Comparison of ENCODE assay signal across 14 cellular contexts in the genomic region with DNA sequence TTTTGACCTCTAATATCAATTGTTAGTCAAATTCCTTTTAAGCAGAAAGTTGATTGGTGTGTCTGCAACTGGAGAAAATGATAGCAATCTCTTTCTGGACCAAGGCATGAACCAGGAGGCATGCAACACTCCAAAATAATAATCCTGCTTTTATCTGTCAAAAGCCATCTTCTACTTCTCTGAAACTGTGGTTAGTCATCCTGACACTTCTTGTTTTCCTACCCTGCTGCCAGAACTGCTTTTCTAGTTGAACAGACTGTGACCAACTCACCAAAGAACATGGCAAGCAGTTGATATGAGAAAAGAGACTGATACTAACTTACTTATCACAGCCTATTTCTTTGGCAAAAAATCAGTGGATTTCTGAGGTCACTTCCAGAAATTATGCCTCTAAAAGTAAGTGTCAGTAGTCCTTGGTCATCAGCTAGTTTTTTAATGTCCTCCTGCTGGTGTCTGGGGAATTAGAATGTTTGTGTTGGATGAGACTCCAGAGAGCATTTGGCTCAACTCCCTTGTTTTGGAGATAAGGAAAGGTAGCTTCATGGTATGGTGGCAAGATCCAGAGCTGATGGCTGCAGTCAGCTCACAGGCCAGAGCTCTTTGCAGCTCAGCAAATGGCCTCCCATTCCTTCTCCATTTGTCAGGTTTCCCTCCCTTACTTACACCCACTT. TPM values are rescaled to one million over a fixed set of nuclear protein-coding genes. Genes with fewer than 3 reads are reported as not detected.
DNase-seq lines count a peak whose midpoint lies in the region; ATAC-seq and TF ChIP-seq lines count a peak whose summit lies in the region.
"Had no signal": no experiment of that assay in that cellular context is flagged by ENCODE, and none has a peak within 500 bp of the region (broad histone marks: within the 10 kb centered on the region; RNA-seq: fewer than 3 reads in every experiment).

No MANE protein-coding gene starts in this region.

- H3K9me3 ChIP-seq in testis, result no peaks in the 10 kb centered on the region
- H3K9me3 ChIP-seq: left lung, neutrophil had no signal

- H3K27me3 Mint-ChIP-seq in activated T-cell treated with anti-CD3 and anti-CD28 coated beads, Interleukin-2, amount 50 U/mL, for 72 hours (ENCODE audit: low read depth), result no peaks in the 10 kb centered on the region
- H3K27me3 Mint-ChIP-seq in osteocyte (ENCODE audit: unreplicated experiment), result no peaks in the 10 kb centered on the region

- in situ Hi-C loops in astrocyte of the spinal cord (cut with HindIII; ENCODE audit: low sequenced_read_pairs), result loop anchor here (25.0 kb wide), 2 partner anchors 250 to 550 kb away; no protein-coding TSS in a partner anchor

- peak overlapping the region; percentile 42 to 47 for H3K4me3 Mint-ChIP-seq in activated T-cell treated with anti-CD3 and anti-CD28 coated beads, Interleukin-2, amount 50 U/mL, for 72 hours
- H3K4me3 Mint-ChIP-seq in osteocyte (ENCODE audit: unreplicated experiment), result no peak overlapping the region

- no peak overlapping the region for H3K4me3 ChIP-seq in astrocyte of the spinal cord (ENCODE audit: low read depth, low read length)
- H3K4me3 ChIP-seq in skeletal muscle cell (ENCODE audit: low read depth, low read length), result no peak overlapping the region
- no peak overlapping the region for H3K4me3 ChIP-seq in testis
- H3K4me3 ChIP-seq: left lung had no signal

- peaks cover 95% of the 10 kb centered on the region for H3K4me1 Mint-ChIP-seq in activated T-cell treated with anti-CD3 and anti-CD28 coated beads, Interleukin-2, amount 50 U/mL, for 72 hours (ENCODE audit: low read depth)
- peaks cover 3% of the 10 kb centered on the region for H3K4me1 Mint-ChIP-seq in osteocyte (ENCODE audit: unreplicated experiment)

- intact Hi-C loops in testis (cut with DNase I; ENCODE audit: low total_unique reads), result loop anchor here (10.0 kb wide), 2 partner anchors 272 to 552 kb away; no protein-coding TSS in a partner anchor

- no peaks in the 10 kb centered on the region for H3K36me3 Mint-ChIP-seq in activated T-cell treated with anti-CD3 and anti-CD28 coated beads, Interleukin-2, amount 50 U/mL, for 72 hours (ENCODE audit: insufficient read depth in 2 of 2)
- H3K36me3 Mint-ChIP-seq in osteocyte (ENCODE audit: unreplicated experiment), result peaks cover 2% of the 10 kb centered on the region

- no peaks in the 10 kb centered on the region for H3K9me3 Mint-ChIP-seq in activated T-cell treated with anti-CD3 and anti-CD28 coated beads, Interleukin-2, amount 50 U/mL, for 72 hours
- H3K9me3 Mint-ChIP-seq in osteocyte (ENCODE audit: unreplicated experiment), result no peaks in the 10 kb centered on the region

- TF ChIP-seq POLR2A in testis (IDR thresholded peaks at IDR 0.05), result no peak

- DNase-seq in activated T-cell treated with anti-CD3 and anti-CD28 coated beads, Interleukin-2, amount 50 U/mL, for 72 hours, result no peak
- DNase-seq in activated T-cell treated with anti-CD3 and anti-CD28 coated beads, Interleukin-2, amount 50 U/mL, for 48 hours, result no peak
- DNase-seq in MV-4-11 (lab: John Stamatoyannopoulos, UW), result peak; percentile 48
- peak; percentile 12 for DNase-seq in astrocyte of the spinal cord (ENCODE audit: low read depth, low spot score)
- peak; percentile 9 for DNase-seq in skeletal muscle cell (ENCODE audit: low read depth)
- no peak for DNase-seq in RKO (ENCODE audit: low spot score)
- no peak for DNase-seq in osteocyte (ENCODE audit: extremely low spot score, unreplicated experiment)
- no peak for DNase-seq in testis
- DNase-seq: activated CD4-positive, alpha-beta T cell treated with anti-CD3 and anti-CD28 coated beads, Interleukin-2, amount 50 U/mL, for 4 hours; head of caudate nucleus; left lung; NCI-H2029 treated with DMSO at 0.1 percent for 48 hours; NK-92 treated with Interleukin-12 subunit alpha and Interleukin-12 subunit beta, amount 100 ng/mL, for 24 hours had no signal

- peak in 1 of 2 donors; percentile 8 for ATAC-seq in activated T-cell treated with anti-CD3 and anti-CD28 coated beads, Interleukin-2, amount 50 U/mL, for 72 hours (replicated peaks in 1 of 2)
- ATAC-seq: left lung had no signal

- H3K27ac ChIP-seq in testis, result no peak overlapping the region
- H3K27ac ChIP-seq: left lung, neutrophil had no signal

- no peaks in the 10 kb centered on the region for H3K36me3 ChIP-seq in testis (ENCODE audit: low read depth, missing control alignments)
- H3K36me3 ChIP-seq: neutrophil had no signal

- no peaks in the 10 kb centered on the region for H3K27me3 ChIP-seq in testis
- H3K27me3 ChIP-seq: left lung, neutrophil had no signal

- H3K4me1 ChIP-seq in testis, result no peaks in the 10 kb centered on the region

- TF ChIP-seq CTCF in astrocyte of the spinal cord (IDR thresholded peaks at IDR 0.05; ENCODE audit: low read depth, low read length) (no peak), osteocyte (IDR thresholded peaks at IDR 0.05) (no peak), testis (IDR thresholded peaks at IDR 0.05) (no peak)

- H3K27ac Mint-ChIP-seq in activated T-cell treated with anti-CD3 and anti-CD28 coated beads, Interleukin-2, amount 50 U/mL, for 72 hours, result peak overlapping the region; percentile 65
- no peak overlapping the region for H3K27ac Mint-ChIP-seq in osteocyte (ENCODE audit: unreplicated experiment)

RNA-seq across cellular contexts. Expression of a gene that starts 7.2 kb away (rescaled TPM):
- total RNA-seq in activated T-cell treated with anti-CD3 and anti-CD28 coated beads, Interleukin-2, amount 50 U/mL, for 72 hours, result 1 to 10 TPM; 7.0 to 7.1 TPM
- 3.9 and 4.9 TPM in 2 replicates for total RNA-seq in osteocyte
- 1 to 10 TPM; 6.1 to 8.6 TPM for total RNA-seq in testis
- polyA plus RNA-seq in testis (ENCODE audit: insufficient read depth, low read depth, low replicate concordance), result 6.3 TPM

RNA-seq across cellular contexts. Expression of a gene that starts 30.1 kb away (rescaled TPM):
- 10 to 100 TPM; 13.6 to 16.2 TPM for total RNA-seq in activated T-cell treated with anti-CD3 and anti-CD28 coated beads, Interleukin-2, amount 50 U/mL, for 72 hours
- total RNA-seq in osteocyte (15.6 and 16.4 TPM in 2 replicates), testis (10 to 100 TPM; 33.1 to 35.0 TPM)
- 43.4 TPM for polyA plus RNA-seq in testis (ENCODE audit: insufficient read depth, low read depth, low replicate concordance)

RNA-seq across cellular contexts. Expression of a gene that starts 33.5 kb away (rescaled TPM):
- total RNA-seq in activated T-cell treated with anti-CD3 and anti-CD28 coated beads, Interleukin-2, amount 50 U/mL, for 72 hours, result 10 to 100 TPM; 29.7 to 34.2 TPM
- total RNA-seq in osteocyte, result 73.0 and 75.8 TPM in 2 replicates
- 10 to 100 TPM; 39.3 to 60.2 TPM for total RNA-seq in testis
- 58.5 TPM for polyA plus RNA-seq in testis (ENCODE audit: insufficient read depth, low read depth, low replicate concordance)

Comparison
In these comparisons a context has a peak if more than half of its experiments do, and no peak if none do; other contexts are left out.
1. DNase-seq: peak in MV-4-11 (single experiment), astrocyte of the spinal cord (single experiment) and skeletal muscle cell (single experiment); none in activated T-cell treated with anti-CD3 and anti-CD28 coated beads, Interleukin-2, amount 50 U/mL, for 72 hours (0 of 2), activated T-cell treated with anti-CD3 and anti-CD28 coated beads, Interleukin-2, amount 50 U/mL, for 48 hours (0 of 2), RKO (single experiment), osteocyte (single experiment) and testis (single experiment).